In genomic region chr12:124231980-124232653, GRCh38 we compare ENCODE assay signal across 15 cellular contexts.
DNase-seq lines count a peak whose midpoint lies in the region; ATAC-seq, FAIRE-seq and TF ChIP-seq lines count a peak whose summit lies in the region.
"Had no signal": no experiment of that assay in that cellular context is flagged by ENCODE, and none has a peak within 500 bp of the region (broad histone marks: within the 10 kb centered on the region; RNA-seq: fewer than 3 reads in every experiment).

No MANE protein-coding gene starts in this region.

- H3K27ac ChIP-seq in astrocyte (ENCODE audit: low read depth, low read length) = peak overlapping the region; percentile 60
- H3K27ac ChIP-seq: gastroesophageal sphincter, KMS-11, tibial artery had no signal

- H3K79me2 ChIP-seq in astrocyte (ENCODE audit: insufficient read depth, low read length) = no peaks in the 10 kb centered on the region

- H3K27me3 Mint-ChIP-seq in astrocyte (ENCODE audit: low read depth, unreplicated experiment) (peaks cover 7% of the 10 kb centered on the region), progenitor cell of endocrine pancreas (peaks cover 24% of the 10 kb centered on the region)

- peak overlapping the region; percentile 28 for H3K4me2 ChIP-seq in astrocyte (ENCODE audit: low read length)
- H3K4me2 ChIP-seq: KMS-11 had no signal

- H2AFZ ChIP-seq in astrocyte (ENCODE audit: low read depth, low read length) = no peak overlapping the region

- H3K4me1 Mint-ChIP-seq in astrocyte (ENCODE audit: low read depth, unreplicated experiment) (peaks cover 32% of the 10 kb centered on the region), progenitor cell of endocrine pancreas (ENCODE audit: low read depth) (peaks cover 33% of the 10 kb centered on the region)
- H3K4me1 Mint-ChIP-seq: activated CD8-positive, alpha-beta memory T cell treated with anti-CD3 and anti-CD28 coated beads, Interleukin-2, amount 10 ng/mL, durations not matched to agents 7 days and 5 days had no signal

- no peaks in the 10 kb centered on the region for H3K36me3 ChIP-seq in astrocyte (ENCODE audit: insufficient read depth, low read length)
- H3K36me3 ChIP-seq: gastroesophageal sphincter, tibial artery had no signal

- no peaks in the 10 kb centered on the region for H4K20me1 ChIP-seq in astrocyte (ENCODE audit: insufficient read depth, low read length)

- H3K4me3 Mint-ChIP-seq in astrocyte (ENCODE audit: unreplicated experiment) = no peak overlapping the region
- H3K4me3 Mint-ChIP-seq in progenitor cell of endocrine pancreas (ENCODE audit: low read depth) = peak overlapping the region; percentile 26
- H3K4me3 Mint-ChIP-seq: activated CD8-positive, alpha-beta memory T cell treated with anti-CD3 and anti-CD28 coated beads, Interleukin-2, amount 10 ng/mL, durations not matched to agents 7 days and 5 days; dendritic cell treated with granulocyte-macrophage colony-stimulating factor and Interleukin-4, amounts not matched to agents 40 ng/mL and 50 ng/mL, for 4 days; T-helper 1 cell treated with Interleukin-12 subunit alpha and Interleukin-12 subunit beta and Interleukin-4 antibody, amounts not matched to agents 30 μg/mL and 1 μg/mL, for 36 hours had no signal

- DNase-seq in DMS53 treated with DMSO at 0.1 percent for 48 hours (lab: John Stamatoyannopoulos, UW; ENCODE audit: unreplicated experiment) = peak; percentile 63
- DNase-seq in NCI-H2081 treated with DMSO at 0.1 percent for 48 hours (lab: John Stamatoyannopoulos, UW) = peak; percentile 49
- DNase-seq in astrocyte (ENCODE audit: low read depth) = no peak
- peak; percentile 16 for DNase-seq in progenitor cell of endocrine pancreas (ENCODE audit: low spot score, unreplicated experiment)
- DNase-seq: activated CD8-positive, alpha-beta memory T cell treated with anti-CD3 and anti-CD28 coated beads, Interleukin-2, amount 10 ng/mL, durations not matched to agents 7 days and 5 days; tibial artery had no signal

- ATAC-seq in GM19397 (IDR thresholded peaks at IDR 0.05; ENCODE audit: unreplicated experiment) = no peak
- no peak for ATAC-seq in GM18505 (IDR thresholded peaks at IDR 0.05; ENCODE audit: unreplicated experiment)
- ATAC-seq in esophagus mucosa = no peak
- ATAC-seq in GM18861 (IDR thresholded peaks at IDR 0.05; ENCODE audit: unreplicated experiment) = no peak
- ATAC-seq: activated CD8-positive, alpha-beta memory T cell treated with anti-CD3 and anti-CD28 coated beads, Interleukin-2, amount 10 ng/mL, durations not matched to agents 7 days and 5 days; gastroesophageal sphincter had no signal

- H3K36me3 Mint-ChIP-seq in astrocyte (ENCODE audit: low read depth, unreplicated experiment) (no peaks in the 10 kb centered on the region), progenitor cell of endocrine pancreas (ENCODE audit: insufficient read depth) (peaks cover 5% of the 10 kb centered on the region)
- H3K36me3 Mint-ChIP-seq: activated CD8-positive, alpha-beta memory T cell treated with anti-CD3 and anti-CD28 coated beads, Interleukin-2, amount 10 ng/mL, durations not matched to agents 7 days and 5 days had no signal

- peaks cover 10% of the 10 kb centered on the region for H3K9me3 ChIP-seq in astrocyte (ENCODE audit: insufficient read depth, low read depth, low read length)
- H3K9me3 ChIP-seq: tibial artery had no signal

- TF ChIP-seq CTCF in astrocyte (IDR thresholded peaks at IDR 0.05; ENCODE audit: insufficient read depth, low read depth, low read length) (no peak), progenitor cell of endocrine pancreas (IDR thresholded peaks at IDR 0.05; ENCODE audit: unreplicated experiment) (no peak)

- H3K4me1 ChIP-seq in astrocyte (ENCODE audit: insufficient read depth, low read length) = peaks cover 31% of the 10 kb centered on the region
- H3K4me1 ChIP-seq: gastroesophageal sphincter, tibial artery had no signal

- H3K27ac Mint-ChIP-seq in astrocyte (ENCODE audit: unreplicated experiment) (peak overlapping the region; percentile 93), progenitor cell of endocrine pancreas (peak overlapping the region; percentile 90)
- H3K27ac Mint-ChIP-seq: activated CD8-positive, alpha-beta memory T cell treated with anti-CD3 and anti-CD28 coated beads, Interleukin-2, amount 10 ng/mL, durations not matched to agents 7 days and 5 days; dendritic cell treated with granulocyte-macrophage colony-stimulating factor and Interleukin-4, amounts not matched to agents 40 ng/mL and 50 ng/mL, for 4 days; T-helper 1 cell treated with Interleukin-12 subunit alpha and Interleukin-12 subunit beta and Interleukin-4 antibody, amounts not matched to agents 30 μg/mL and 1 μg/mL, for 36 hours had no signal

- TF ChIP-seq POLR2A in GM18505 (IDR thresholded peaks at IDR 0.05; ENCODE audit: borderline replicate concordance, extremely low read depth, insufficient read depth, insufficient read length) = no peak

- H3K9me3 Mint-ChIP-seq in astrocyte (ENCODE audit: unreplicated experiment) (peaks cover 21% of the 10 kb centered on the region), progenitor cell of endocrine pancreas (ENCODE audit: low read depth) (peaks cover 19% of the 10 kb centered on the region)

- no peaks in the 10 kb centered on the region for H3K27me3 ChIP-seq in astrocyte (ENCODE audit: insufficient read depth, low read length)

- no peak for FAIRE-seq in astrocyte (lab: Jason Lieb, UNC)
- FAIRE-seq: H1 had no signal

- no peak overlapping the region for H3K4me3 ChIP-seq in astrocyte (ENCODE audit: insufficient read depth, low read depth, low read length)
- H3K4me3 ChIP-seq: gastroesophageal sphincter, tibial artery had no signal

- H3K9ac ChIP-seq in astrocyte (ENCODE audit: low read length) = peak overlapping the region; percentile 8
- H3K9ac ChIP-seq: KMS-11 had no signal
